ENCODE assay signal across 18 cellular contexts in genomic region chr2:36892805-36893204, GRCh38.
DNase-seq lines count a peak whose midpoint lies in the region; ATAC-seq and TF ChIP-seq lines count a peak whose summit lies in the region.
"Had no signal": no experiment of that assay in that cellular context is flagged by ENCODE, and none has a peak within 500 bp of the region (broad histone marks: within the 10 kb centered on the region; RNA-seq: fewer than 3 reads in every experiment).

No MANE protein-coding gene starts in this region.

- DNase-seq in heart left ventricle (no peak), Right ventricle myocardium superior (no peak), LNCaP clone FGC (ENCODE audit: low read depth) (peak; percentile 28), left colon (no peak), prostate gland (ENCODE audit: low spot score) (peak; percentile 7), brain microvascular endothelial cell (no peak)
- DNase-seq in stimulated activated naive CD8-positive, alpha-beta T cell treated with anti-CD3 and anti-CD28 coated beads, Interleukin-15, amount 100 ng/mL, for 72 hours: no peak
- DNase-seq: Calu3; CD8-positive, alpha-beta T cell; DMS79 treated with DMSO at 0.1 percent for 48 hours; GF-D8; GOT3; H7; HFFc6 had no signal

- intact Hi-C loops in heart left ventricle (cut with DNase I) (no loop called here), Right ventricle myocardium superior (cut with DNase I) (no loop called here), left colon (cut with DNase I, micrococcal nuclease) (no loop called here), prostate gland (cut with DNase I) (no loop called here)

- no peak for TF ChIP-seq CTCF in heart left ventricle (IDR thresholded peaks at IDR 0.05)
- no peak for TF ChIP-seq CTCF in LNCaP clone FGC (IDR thresholded peaks at IDR 0.05; ENCODE audit: control insufficient read depth, extremely low read depth, insufficient read depth)
- no peak for TF ChIP-seq CTCF in prostate gland (IDR thresholded peaks at IDR 0.05)
- TF ChIP-seq CTCF in brain microvascular endothelial cell (IDR thresholded peaks at IDR 0.05; ENCODE audit: low read depth, low read length, missing control alignments): no peak

- TF ChIP-seq POLR2A in heart left ventricle (IDR thresholded peaks at IDR 0.05): no peak
- no peak for TF ChIP-seq POLR2A in prostate gland (IDR thresholded peaks at IDR 0.05)

- H3K27ac ChIP-seq in heart left ventricle (no peak overlapping the region), prostate gland (peak overlapping the region; percentile 17 to 33), brain microvascular endothelial cell (no peak overlapping the region)
- H3K27ac ChIP-seq: 22Rv1, BLaER1 had no signal

- H3K36me3 ChIP-seq in heart left ventricle: peaks cover 0 to 67% (median 55%) of the 10 kb centered on the region in 9 donors
- H3K36me3 ChIP-seq in prostate gland: no peaks in the 10 kb centered on the region
- H3K36me3 ChIP-seq in brain microvascular endothelial cell (replicated peaks): no peaks in the 10 kb centered on the region

- H3K4me3 ChIP-seq in heart left ventricle (no peak overlapping the region), LNCaP clone FGC (ENCODE audit: low read depth, low read length) (peak overlapping the region; percentile 15), prostate gland (no peak overlapping the region), brain microvascular endothelial cell (ENCODE audit: low read depth, low read length) (no peak overlapping the region)
- H3K4me3 ChIP-seq: BLaER1 had no signal

- no peak overlapping the region for H3K27ac Mint-ChIP-seq in stimulated activated naive CD8-positive, alpha-beta T cell treated with anti-CD3 and anti-CD28 coated beads, Interleukin-15, amount 100 ng/mL, for 72 hours
- H3K27ac Mint-ChIP-seq: CD8-positive, alpha-beta T cell; HFFc6 had no signal

- in situ Hi-C loops in brain microvascular endothelial cell (cut with HindIII; ENCODE audit: low pct_ligation_motif_present, low sequenced_read_pairs): no loop called here

- no peak overlapping the region for H3K4me3 Mint-ChIP-seq in stimulated activated naive CD8-positive, alpha-beta T cell treated with anti-CD3 and anti-CD28 coated beads, Interleukin-15, amount 100 ng/mL, for 72 hours
- H3K4me3 Mint-ChIP-seq: CD8-positive, alpha-beta T cell; HFFc6 had no signal

- no peaks in the 10 kb centered on the region for H3K9me3 Mint-ChIP-seq in stimulated activated naive CD8-positive, alpha-beta T cell treated with anti-CD3 and anti-CD28 coated beads, Interleukin-15, amount 100 ng/mL, for 72 hours
- H3K9me3 Mint-ChIP-seq: CD8-positive, alpha-beta T cell; HFFc6 had no signal

- 56 to 63% (median 58%) methylated on average over 7 of the region's 7 CpGs for WGBS in heart left ventricle, 4 donors
- WGBS in prostate gland: 74% methylated on average over 7 of the region's 7 CpGs

- ATAC-seq in heart left ventricle: peak in 3 of 4 donors; percentile 39 to 58 (median 50)
- ATAC-seq in Right ventricle myocardium superior (ENCODE audit: poor library complexity): no peak
- peak; percentile 23 for ATAC-seq in left colon
- no peak for ATAC-seq in HG03175 (IDR thresholded peaks at IDR 0.05; ENCODE audit: unreplicated experiment)
- ATAC-seq in stimulated activated naive CD8-positive, alpha-beta T cell treated with anti-CD3 and anti-CD28 coated beads, Interleukin-15, amount 100 ng/mL, for 72 hours: no peak
- ATAC-seq: CD8-positive, alpha-beta T cell; HCT116 had no signal

- H3K4me1 ChIP-seq in heart left ventricle: peaks cover 0 to 6% (median 1%) of the 10 kb centered on the region in 12 donors
- peaks cover 6% of the 10 kb centered on the region for H3K4me1 ChIP-seq in prostate gland (replicated peaks)
- H3K4me1 ChIP-seq: BLaER1 had no signal

- H3K27me3 ChIP-seq in heart left ventricle (no peaks in the 10 kb centered on the region), prostate gland (replicated peaks; ENCODE audit: insufficient read depth) (no peaks in the 10 kb centered on the region), brain microvascular endothelial cell (replicated peaks) (no peaks in the 10 kb centered on the region)
- H3K27me3 ChIP-seq: BLaER1 had no signal

- no peaks in the 10 kb centered on the region for H3K27me3 Mint-ChIP-seq in stimulated activated naive CD8-positive, alpha-beta T cell treated with anti-CD3 and anti-CD28 coated beads, Interleukin-15, amount 100 ng/mL, for 72 hours

- H3K9me3 ChIP-seq in heart left ventricle: no peaks in the 10 kb centered on the region
- no peaks in the 10 kb centered on the region for H3K9me3 ChIP-seq in prostate gland
- H3K9me3 ChIP-seq: BLaER1 had no signal

- H3K4me1 Mint-ChIP-seq in stimulated activated naive CD8-positive, alpha-beta T cell treated with anti-CD3 and anti-CD28 coated beads, Interleukin-15, amount 100 ng/mL, for 72 hours: peaks cover 6% of the 10 kb centered on the region

Comparison
In these comparisons a context has a peak if more than half of its experiments do, and no peak if none do; other contexts are left out.
1. ATAC-seq: peak in heart left ventricle (3 of 4) and left colon (single experiment); none in Right ventricle myocardium superior (single experiment), HG03175 (single experiment) and stimulated activated naive CD8-positive, alpha-beta T cell treated with anti-CD3 and anti-CD28 coated beads, Interleukin-15, amount 100 ng/mL, for 72 hours (single experiment).
2. DNase-seq: peak in LNCaP clone FGC (single experiment) and prostate gland (single experiment); none in heart left ventricle (0 of 5), Right ventricle myocardium superior (single experiment), left colon (0 of 2), brain microvascular endothelial cell (single experiment) and stimulated activated naive CD8-positive, alpha-beta T cell treated with anti-CD3 and anti-CD28 coated beads, Interleukin-15, amount 100 ng/mL, for 72 hours (0 of 2).
3. H3K27ac ChIP-seq: peak in prostate gland (2 of 2); none in heart left ventricle (0 of 12) and brain microvascular endothelial cell (single experiment).